In the genomic region with DNA sequence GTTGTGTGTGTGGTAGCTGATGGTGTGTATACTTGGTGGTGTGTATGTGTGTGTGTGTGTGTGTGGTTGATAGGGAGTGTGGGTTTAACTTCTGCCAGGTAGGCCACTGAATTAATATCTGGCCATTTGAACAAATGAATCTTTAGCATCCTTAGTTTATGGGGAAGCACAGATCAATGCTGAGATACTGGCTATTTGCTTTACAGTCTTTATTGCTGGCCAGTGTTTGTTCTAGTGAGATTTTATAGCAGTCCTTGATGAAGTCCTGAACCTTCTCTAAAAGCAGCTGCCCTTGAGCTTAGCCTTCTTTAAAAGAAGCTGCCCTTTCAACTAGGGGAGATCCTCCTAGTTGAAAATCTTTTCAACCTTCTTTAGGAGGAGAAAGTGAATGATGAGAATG, we compare ENCODE assay signal across 1 cellular context.
TF ChIP-seq lines count a peak whose summit lies in the region.

No MANE protein-coding gene starts in this region.

TF ChIP-seq in SK-N-SH, 30 proteins besides CTCF, POLR2A, EP300 and RAD21 (continued from another document):
- TF ChIP-seq, protein P1, sequence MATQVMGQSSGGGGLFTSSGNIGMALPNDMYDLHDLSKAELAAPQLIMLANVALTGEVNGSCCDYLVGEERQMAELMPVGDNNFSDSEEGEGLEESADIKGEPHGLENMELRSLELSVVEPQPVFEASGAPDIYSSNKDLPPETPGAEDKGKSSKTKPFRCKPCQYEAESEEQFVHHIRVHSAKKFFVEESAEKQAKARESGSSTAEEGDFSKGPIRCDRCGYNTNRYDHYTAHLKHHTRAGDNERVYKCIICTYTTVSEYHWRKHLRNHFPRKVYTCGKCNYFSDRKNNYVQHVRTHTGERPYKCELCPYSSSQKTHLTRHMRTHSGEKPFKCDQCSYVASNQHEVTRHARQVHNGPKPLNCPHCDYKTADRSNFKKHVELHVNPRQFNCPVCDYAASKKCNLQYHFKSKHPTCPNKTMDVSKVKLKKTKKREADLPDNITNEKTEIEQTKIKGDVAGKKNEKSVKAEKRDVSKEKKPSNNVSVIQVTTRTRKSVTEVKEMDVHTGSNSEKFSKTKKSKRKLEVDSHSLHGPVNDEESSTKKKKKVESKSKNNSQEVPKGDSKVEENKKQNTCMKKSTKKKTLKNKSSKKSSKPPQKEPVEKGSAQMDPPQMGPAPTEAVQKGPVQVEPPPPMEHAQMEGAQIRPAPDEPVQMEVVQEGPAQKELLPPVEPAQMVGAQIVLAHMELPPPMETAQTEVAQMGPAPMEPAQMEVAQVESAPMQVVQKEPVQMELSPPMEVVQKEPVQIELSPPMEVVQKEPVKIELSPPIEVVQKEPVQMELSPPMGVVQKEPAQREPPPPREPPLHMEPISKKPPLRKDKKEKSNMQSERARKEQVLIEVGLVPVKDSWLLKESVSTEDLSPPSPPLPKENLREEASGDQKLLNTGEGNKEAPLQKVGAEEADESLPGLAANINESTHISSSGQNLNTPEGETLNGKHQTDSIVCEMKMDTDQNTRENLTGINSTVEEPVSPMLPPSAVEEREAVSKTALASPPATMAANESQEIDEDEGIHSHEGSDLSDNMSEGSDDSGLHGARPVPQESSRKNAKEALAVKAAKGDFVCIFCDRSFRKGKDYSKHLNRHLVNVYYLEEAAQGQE (IDR thresholded peaks at IDR 0.05; ENCODE audit: low read depth, low read length) = no peak
- TF ChIP-seq YY1 (IDR thresholded peaks at IDR 0.05; ENCODE audit: low read depth) = no peak
- no peak for TF ChIP-seq RCOR1 (IDR thresholded peaks at IDR 0.05; ENCODE audit: low read length)
TF ChIP-seq in SK-N-SH: peak in this region for 0.
